ENCODE assay signal across 1 cellular context in genomic region chr6:119343573-119344146, GRCh38.
TF ChIP-seq lines count a peak whose summit lies in the region.

No MANE protein-coding gene starts in this region.

TF ChIP-seq in HepG2, 621 proteins besides CTCF, POLR2A, EP300 and RAD21 (continues in another document):
- TF ChIP-seq RXRB (CRISPR knock-in tag; IDR thresholded peaks at IDR 0.05; ENCODE audit: borderline replicate concordance) (no peak), SP1 (IDR thresholded peaks at IDR 0.05) (no peak), SP1 (CRISPR knock-in tag; IDR thresholded peaks at IDR 0.05) (no peak), FUBP1 (CRISPR knock-in tag; IDR thresholded peaks at IDR 0.05; ENCODE audit: borderline replicate concordance) (no peak), ZNF660 (CRISPR knock-in tag; IDR thresholded peaks at IDR 0.05; ENCODE audit: borderline replicate concordance, low read depth) (no peak), ZNF142 (CRISPR knock-in tag; IDR thresholded peaks at IDR 0.05) (no peak), ZBTB4 (CRISPR knock-in tag; IDR thresholded peaks at IDR 0.05; ENCODE audit: borderline replicate concordance) (no peak), GTF3A (CRISPR knock-in tag; conservative IDR thresholded peaks at IDR 0.05) (no peak), CREB3 (CRISPR knock-in tag; IDR thresholded peaks at IDR 0.05) (no peak), KAT7 (CRISPR knock-in tag; IDR thresholded peaks at IDR 0.05; ENCODE audit: borderline replicate concordance) (no peak), ZNF761 (CRISPR knock-in tag; conservative IDR thresholded peaks at IDR 0.05) (no peak), IRF1 (CRISPR knock-in tag; IDR thresholded peaks at IDR 0.05; ENCODE audit: low read depth) (no peak), PAX8 (CRISPR knock-in tag; IDR thresholded peaks at IDR 0.05; ENCODE audit: borderline replicate concordance) (no peak), JUNB (CRISPR knock-in tag; IDR thresholded peaks at IDR 0.05; ENCODE audit: borderline replicate concordance) (no peak), SSRP1 (CRISPR knock-in tag; IDR thresholded peaks at IDR 0.05) (0 out of 2 replicates have a peak, but pooled peaks have one; percentile 52), SIX4 (CRISPR knock-in tag; IDR thresholded peaks at IDR 0.05) (no peak), IKZF4 (CRISPR knock-in tag; IDR thresholded peaks at IDR 0.05; ENCODE audit: borderline replicate concordance, low read depth, not compliant biosample characterization) (no peak), RBM39 (IDR thresholded peaks at IDR 0.05; ENCODE audit: low read depth, low read length, poor library complexity, severe bottlenecking) (no peak), RBM22 (optimal IDR thresholded peaks at IDR 0.05; ENCODE audit: low read length) (peak; percentile 31), ARID3A (IDR thresholded peaks at IDR 0.05; ENCODE audit: low read depth, low read length) (no peak), SIN3A (IDR thresholded peaks at IDR 0.05; ENCODE audit: borderline replicate concordance, low read depth, low read length) (no peak), ZNF281 (CRISPR knock-in tag; IDR thresholded peaks at IDR 0.05; ENCODE audit: borderline replicate concordance) (no peak), TIGD3 (CRISPR knock-in tag; IDR thresholded peaks at IDR 0.05; ENCODE audit: borderline replicate concordance) (no peak), ZFP62 (CRISPR knock-in tag; IDR thresholded peaks at IDR 0.05) (no peak), RARG (CRISPR knock-in tag; IDR thresholded peaks at IDR 0.05; ENCODE audit: low read depth) (no peak), RCOR2 (CRISPR knock-in tag; IDR thresholded peaks at IDR 0.05) (no peak), ZNF674 (CRISPR knock-in tag; IDR thresholded peaks at IDR 0.05; ENCODE audit: low read depth) (no peak), PHB2 (IDR thresholded peaks at IDR 0.05; ENCODE audit: partially characterized antibody) (no peak), ZBTB1 (CRISPR knock-in tag; IDR thresholded peaks at IDR 0.05; ENCODE audit: borderline replicate concordance) (no peak), ZGPAT (CRISPR knock-in tag; IDR thresholded peaks at IDR 0.05) (no peak), SATB2 (CRISPR knock-in tag; IDR thresholded peaks at IDR 0.05) (no peak), STAT5B (CRISPR knock-in tag; IDR thresholded peaks at IDR 0.05) (no peak)
